16 cellular contexts compared by ENCODE assay signal in genomic region chr9:118183571-118183970, GRCh38.
A peak's percentile ranks its signal among the peaks of the same experiment; 100 is the strongest.
DNase-seq lines count a peak whose midpoint lies in the region; ATAC-seq and TF ChIP-seq lines count a peak whose summit lies in the region.
"Had no signal": no experiment of that assay in that cellular context is flagged by ENCODE, and none has a peak within 500 bp of the region (broad histone marks: within the 10 kb centered on the region; RNA-seq: fewer than 3 reads in every experiment).

No MANE protein-coding gene starts in this region.

- H2BK5ac ChIP-seq in neuronal stem cell (ENCODE audit: low read length): no peak overlapping the region

- H3K23ac ChIP-seq in neuronal stem cell (ENCODE audit: low read depth, low read length, poor library complexity): no peak overlapping the region

- peak; percentile 0 for DNase-seq in LHCN-M2 (ENCODE audit: low read depth)
- DNase-seq in astrocyte of the hippocampus (ENCODE audit: low read depth, low spot score): peak; percentile 7
- peak; percentile 83 for DNase-seq in islet precursor cell
- peak; percentile 18 for DNase-seq in retinal pigment epithelial cell (ENCODE audit: low read depth)
- DNase-seq in neuronal stem cell (ENCODE audit: low spot score): no peak
- no peak for DNase-seq in stimulated activated effector memory CD8-positive, alpha-beta T cell treated with anti-CD3 and anti-CD28 coated beads, Interleukin-12 subunit alpha, Interleukin-12 subunit beta, amount 100 ng/mL, for 72 hours (ENCODE audit: low spot score in 2 of 2)
- DNase-seq: ACHN; Calu3; CD4-positive, CD25-positive, alpha-beta regulatory T cell; DMS 273 treated with DMSO at 0.1 percent for 48 hours; GOT3 had no signal

- no CpG with 5 or more reads among the region's 2 CpGs for WGBS in neuronal stem cell (ENCODE audit: extremely low coverage in 2 of 2, insufficient read length in 2 of 2, insufficient replicate concordance in 1 of 2), 2 donors

- no peak overlapping the region for H4K91ac ChIP-seq in neuronal stem cell (ENCODE audit: low read depth, low read length, poor library complexity)

- no peak overlapping the region for H3K4me3 ChIP-seq in retinal pigment epithelial cell (ENCODE audit: low read length)
- no peak overlapping the region for H3K4me3 ChIP-seq in neuronal stem cell (ENCODE audit: low read length in 2 of 2)
- H3K4me3 ChIP-seq: BLaER1 treated with 17β-estradiol and CSF1 and Interleukin-3, amounts not matched to agents 10 nM and 100 nM; HAP-1 had no signal

- H2BK12ac ChIP-seq in neuronal stem cell (ENCODE audit: low read length): no peak overlapping the region

- no peak overlapping the region for H3K14ac ChIP-seq in neuronal stem cell (ENCODE audit: low read length)

- H3K27me3 ChIP-seq in neuronal stem cell (ENCODE audit: control insufficient read depth in 3 of 3, insufficient read depth in 3 of 3, low read depth in 1 of 3, low read length in 3 of 3): no peaks in the 10 kb centered on the region
- H3K27me3 ChIP-seq: BLaER1 treated with 17β-estradiol and CSF1 and Interleukin-3, amounts not matched to agents 10 nM and 100 nM had no signal

- no peak overlapping the region for H3K4me2 ChIP-seq in neuronal stem cell (ENCODE audit: insufficient read depth, low read length, poor library complexity, severe bottlenecking)
- H3K4me2 ChIP-seq: BLaER1 treated with 17β-estradiol and CSF1 and Interleukin-3, amounts not matched to agents 10 nM and 100 nM had no signal

- H3K79me1 ChIP-seq in neuronal stem cell (ENCODE audit: low read depth, low read length): no peaks in the 10 kb centered on the region

- H3K27ac ChIP-seq in neuronal stem cell (replicated peaks; ENCODE audit: low read length): no peak overlapping the region
- H3K27ac ChIP-seq: BLaER1 treated with 17β-estradiol and CSF1 and Interleukin-3, amounts not matched to agents 10 nM and 100 nM; HL-60 had no signal

- no peaks in the 10 kb centered on the region for H3K36me3 Mint-ChIP-seq in stimulated activated effector memory CD8-positive, alpha-beta T cell treated with anti-CD3 and anti-CD28 coated beads, Interleukin-12 subunit alpha, Interleukin-12 subunit beta, amount 100 ng/mL, for 72 hours
- H3K36me3 Mint-ChIP-seq: CD4-positive, CD25-positive, alpha-beta regulatory T cell had no signal

- H2BK15ac ChIP-seq in neuronal stem cell (ENCODE audit: low read length): no peak overlapping the region

- no peak overlapping the region for H3K18ac ChIP-seq in neuronal stem cell (ENCODE audit: low read length)

- no peak overlapping the region for H2AFZ ChIP-seq in neuronal stem cell (ENCODE audit: low read length)

- H2AK5ac ChIP-seq in neuronal stem cell (ENCODE audit: low read depth, low read length): no peak overlapping the region

- H3K9me3 Mint-ChIP-seq in stimulated activated effector memory CD8-positive, alpha-beta T cell treated with anti-CD3 and anti-CD28 coated beads, Interleukin-12 subunit alpha, Interleukin-12 subunit beta, amount 100 ng/mL, for 72 hours: peaks cover 8% of the 10 kb centered on the region

- no peaks in the 10 kb centered on the region for H3K36me3 ChIP-seq in neuronal stem cell (replicated peaks in 1 of 2; ENCODE audit: control insufficient read depth in 2 of 2, insufficient read depth in 2 of 2, low read length in 2 of 2)
- H3K36me3 ChIP-seq: BLaER1 treated with 17β-estradiol and CSF1 and Interleukin-3, amounts not matched to agents 10 nM and 100 nM; HAP-1 had no signal

- TF ChIP-seq CTCF in retinal pigment epithelial cell (conservative IDR thresholded peaks at IDR 0.05; ENCODE audit: low read depth, low read length): no peak

- no peak overlapping the region for H3K4ac ChIP-seq in neuronal stem cell (ENCODE audit: low read length)

- no peak overlapping the region for H2BK120ac ChIP-seq in neuronal stem cell (ENCODE audit: low read depth, low read length)

- no peak overlapping the region for H3K4me3 Mint-ChIP-seq in stimulated activated effector memory CD8-positive, alpha-beta T cell treated with anti-CD3 and anti-CD28 coated beads, Interleukin-12 subunit alpha, Interleukin-12 subunit beta, amount 100 ng/mL, for 72 hours
- H3K4me3 Mint-ChIP-seq: CD4-positive, CD25-positive, alpha-beta regulatory T cell had no signal

- no peak overlapping the region for H3K9ac ChIP-seq in neuronal stem cell (ENCODE audit: low read depth, low read length, poor library complexity)
- H3K9ac ChIP-seq: BLaER1 treated with 17β-estradiol and CSF1 and Interleukin-3, amounts not matched to agents 10 nM and 100 nM had no signal

- H3K4me1 ChIP-seq in neuronal stem cell (ENCODE audit: control insufficient read depth in 2 of 2, insufficient read depth in 1 of 2, low read depth in 1 of 2, low read length in 2 of 2): no peaks in the 10 kb centered on the region
- H3K4me1 ChIP-seq: BLaER1 treated with 17β-estradiol and CSF1 and Interleukin-3, amounts not matched to agents 10 nM and 100 nM; HAP-1 had no signal

- no peak overlapping the region for H4K8ac ChIP-seq in neuronal stem cell (ENCODE audit: low read depth, low read length)

- no peaks in the 10 kb centered on the region for H3K4me1 Mint-ChIP-seq in stimulated activated effector memory CD8-positive, alpha-beta T cell treated with anti-CD3 and anti-CD28 coated beads, Interleukin-12 subunit alpha, Interleukin-12 subunit beta, amount 100 ng/mL, for 72 hours
- H3K4me1 Mint-ChIP-seq: CD4-positive, CD25-positive, alpha-beta regulatory T cell had no signal

- no peaks in the 10 kb centered on the region for H3K9me3 ChIP-seq in neuronal stem cell (replicated peaks in 1 of 2; ENCODE audit: control insufficient read depth in 2 of 2, insufficient read depth in 1 of 2, low read depth in 1 of 2, low read length in 2 of 2)
- H3K9me3 ChIP-seq: BLaER1 treated with 17β-estradiol and CSF1 and Interleukin-3, amounts not matched to agents 10 nM and 100 nM; HAP-1 had no signal

- ATAC-seq in HG03108 (IDR thresholded peaks at IDR 0.05; ENCODE audit: unreplicated experiment) (no peak), GM21360 (IDR thresholded peaks at IDR 0.05; ENCODE audit: unreplicated experiment) (no peak)
- no peak for ATAC-seq in stimulated activated effector memory CD8-positive, alpha-beta T cell treated with anti-CD3 and anti-CD28 coated beads, Interleukin-12 subunit alpha, Interleukin-12 subunit beta, amount 100 ng/mL, for 72 hours

- no peak overlapping the region for H3K27ac Mint-ChIP-seq in stimulated activated effector memory CD8-positive, alpha-beta T cell treated with anti-CD3 and anti-CD28 coated beads, Interleukin-12 subunit alpha, Interleukin-12 subunit beta, amount 100 ng/mL, for 72 hours
- H3K27ac Mint-ChIP-seq: CD4-positive, CD25-positive, alpha-beta regulatory T cell had no signal

Comparison
In these comparisons a context has a peak if more than half of its experiments do, and no peak if none do; other contexts are left out.
1. DNase-seq: peak in LHCN-M2 (single experiment), astrocyte of the hippocampus (single experiment), islet precursor cell (single experiment) and retinal pigment epithelial cell (single experiment); none in neuronal stem cell (single experiment) and stimulated activated effector memory CD8-positive, alpha-beta T cell treated with anti-CD3 and anti-CD28 coated beads, Interleukin-12 subunit alpha, Interleukin-12 subunit beta, amount 100 ng/mL, for 72 hours (0 of 2).